11 cellular contexts compared by ENCODE assay signal in the genomic region with DNA sequence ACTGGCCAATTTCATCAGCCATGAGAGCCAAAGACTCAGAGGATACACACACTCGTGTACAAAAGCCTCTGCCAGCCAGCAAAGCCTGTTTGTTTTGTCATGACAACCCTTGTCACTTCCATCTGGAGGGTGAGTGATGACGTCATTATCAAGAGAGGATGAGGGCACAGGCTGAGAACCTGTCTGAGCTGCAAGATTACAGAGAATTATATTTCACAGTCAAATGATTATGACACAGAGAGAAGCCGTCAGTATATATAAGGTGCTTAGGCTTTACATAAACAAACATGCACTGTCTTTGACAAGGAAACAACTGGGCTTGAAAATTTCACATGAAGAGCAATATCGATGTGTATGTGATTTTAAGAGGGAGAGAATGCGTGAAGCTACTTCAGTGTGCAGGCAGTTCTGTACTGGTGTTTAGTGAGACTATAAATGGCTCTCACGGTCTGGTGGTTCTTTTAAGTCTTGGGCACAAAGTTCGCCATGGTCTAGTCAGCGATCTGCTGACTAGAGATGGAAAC. TPM values are rescaled to one million over a fixed set of nuclear protein-coding genes. Genes with fewer than 3 reads are reported as not detected.
DNase-seq lines count a peak whose midpoint lies in the region; ATAC-seq and TF ChIP-seq lines count a peak whose summit lies in the region.
"Had no signal": no experiment of that assay in that cellular context is flagged by ENCODE, and none has a peak within 500 bp of the region (broad histone marks: within the 10 kb centered on the region; RNA-seq: fewer than 3 reads in every experiment).

No MANE protein-coding gene starts in this region.

- no peaks in the 10 kb centered on the region for H3K9me2 ChIP-seq in OCI-LY7 (ENCODE audit: insufficient read depth, low read length)

- no peak overlapping the region for H3K27ac ChIP-seq in cardiac muscle cell
- no peak overlapping the region for H3K27ac ChIP-seq in OCI-LY7 (ENCODE audit: low read depth, low read length, poor library complexity, severe bottlenecking)
- H3K27ac ChIP-seq in temporal lobe (ENCODE audit: low read depth, low read length) = peak overlapping the region; percentile 41

- H3K36me3 ChIP-seq in cardiac muscle cell (no peaks in the 10 kb centered on the region), OCI-LY7 (ENCODE audit: insufficient read depth, low read length) (no peaks in the 10 kb centered on the region)

- no peak for ATAC-seq in left ventricle myocardium superior
- ATAC-seq: activated naive CD8-positive, alpha-beta T cell treated with anti-CD3 and anti-CD28 coated beads, Interleukin-2, amount 50 U/mL, for 24 hours had no signal

- H2AFZ ChIP-seq in OCI-LY7 (ENCODE audit: low read length) = peak overlapping the region; percentile 94

- CTCF ChIA-PET in OCI-LY7 (lab: Charles Lee; ENCODE audit: unreplicated experiment) = no interaction called here

- intact Hi-C loops in left ventricle myocardium superior (cut with micrococcal nuclease) (no loop called here), OCI-LY7 (cut with micrococcal nuclease; ENCODE audit: unreplicated experiment) (no loop called here)

- POLR2A ChIA-PET in OCI-LY7 (lab: Charles Lee) = interaction anchor here (1.1 to 1.3 kb wide), 2 partner anchors 11 to 100 kb away, joined by 3 read pairs; no protein-coding TSS in a partner anchor

- peak; percentile 23 to 30 for DNase-seq in cardiac muscle cell (ENCODE audit: low read depth in 1 of 2, low spot score in 1 of 2)
- no peak for DNase-seq in left ventricle myocardium superior
- peak; percentile 9 for DNase-seq in OCI-LY7 (ENCODE audit: low spot score)
- peak; percentile 49 for DNase-seq in epithelial cell of esophagus (ENCODE audit: low read depth)
- no peak for DNase-seq in 8988T
- no peak for DNase-seq in activated CD8-positive, alpha-beta memory T cell treated with anti-CD3 and anti-CD28 coated beads for 24 hours
- DNase-seq in HUDEP-2 (lab: John Stamatoyannopoulos, UW; ENCODE audit: unreplicated experiment in 76 of 76) = no peak
- DNase-seq: activated CD4-positive, alpha-beta T cell treated with anti-CD3 and anti-CD28 coated beads, Interleukin-2, amount 10 ng/mL, durations not matched to agents 7 days and 5 days; activated naive CD8-positive, alpha-beta T cell treated with anti-CD3 and anti-CD28 coated beads, Interleukin-2, amount 50 U/mL, for 24 hours; GOT3 had no signal

- H3K9me3 ChIP-seq in cardiac muscle cell (ENCODE audit: low read depth) (no peaks in the 10 kb centered on the region), OCI-LY7 (ENCODE audit: low read length) (no peaks in the 10 kb centered on the region)

- H3K4me3 ChIP-seq in cardiac muscle cell (no peak overlapping the region), OCI-LY7 (ENCODE audit: low read depth, low read length, poor library complexity, severe bottlenecking) (no peak overlapping the region), epithelial cell of esophagus (ENCODE audit: low read length) (no peak overlapping the region)

- BruUV-seq in OCI-LY7 (replicated peaks; lab: Mats Ljungman, UMichigan) = no TSS peak

- peaks cover 8% of the 10 kb centered on the region for H3K4me1 ChIP-seq in cardiac muscle cell (ENCODE audit: low read depth)
- peaks cover 9% of the 10 kb centered on the region for H3K4me1 ChIP-seq in OCI-LY7 (ENCODE audit: insufficient read depth, low read length, poor library complexity, severe bottlenecking)

- H4K20me1 ChIP-seq in OCI-LY7 (ENCODE audit: insufficient read depth, low read length) = no peaks in the 10 kb centered on the region

- H3K79me2 ChIP-seq in OCI-LY7 (ENCODE audit: insufficient read depth, low read depth, low read length) = no peaks in the 10 kb centered on the region

- no peaks in the 10 kb centered on the region for H3K27me3 ChIP-seq in cardiac muscle cell

- TF ChIP-seq CTCF in cardiac muscle cell (IDR thresholded peaks at IDR 0.05; ENCODE audit: low read depth, low read length) (no peak), OCI-LY7 (conservative IDR thresholded peaks at IDR 0.05; ENCODE audit: low read length) (no peak), epithelial cell of esophagus (IDR thresholded peaks at IDR 0.05; ENCODE audit: insufficient read depth, low read depth, low read length, missing control alignments) (no peak)

- peak overlapping the region; percentile 45 for H3K4me2 ChIP-seq in OCI-LY7 (ENCODE audit: low read length)

RNA-seq across cellular contexts. Expression of gene BCLAF1, which starts 36.5 kb away (rescaled TPM):
- total RNA-seq in cardiac muscle cell (101 and 102 TPM in 2 replicates), left ventricle myocardium superior (67.0 TPM), OCI-LY7 (2022) (186 and 189 TPM in 2 replicates), temporal lobe (171 TPM)
- 45.1 and 67.3 TPM in 2 replicates for polyA plus RNA-seq in cardiac muscle cell
- 130 and 228 TPM in 2 replicates for total RNA-seq in OCI-LY7 (2014; rRNA removed; shearing (Covaris generic))

Comparison
In these comparisons a context has a peak if more than half of its experiments do, and no peak if none do; other contexts are left out.
1. DNase-seq: peak in cardiac muscle cell (2 of 2), OCI-LY7 (single experiment) and epithelial cell of esophagus (single experiment); none in left ventricle myocardium superior (single experiment), 8988T (single experiment), activated CD8-positive, alpha-beta memory T cell treated with anti-CD3 and anti-CD28 coated beads for 24 hours (single experiment) and HUDEP-2 (0 of 76).